In genomic region chr17:48530208-48530886, GRCh38 we compare ENCODE assay signal across 21 cellular contexts. TPM values are rescaled to one million over a fixed set of nuclear protein-coding genes. Genes with fewer than 3 reads are reported as not detected.
DNase-seq lines count a peak whose midpoint lies in the region; ATAC-seq and TF ChIP-seq lines count a peak whose summit lies in the region.
"Had no signal": no experiment of that assay in that cellular context is flagged by ENCODE, and none has a peak within 500 bp of the region (broad histone marks: within the 10 kb centered on the region; RNA-seq: fewer than 3 reads in every experiment).

No MANE protein-coding gene starts in this region.

- H3K36me3 ChIP-seq in right atrium auricular region: no peaks in the 10 kb centered on the region
- H3K36me3 ChIP-seq in iPS DF 6.9 (ENCODE audit: control insufficient read depth, insufficient read depth, low read length): no peaks in the 10 kb centered on the region
- H3K36me3 ChIP-seq in upper lobe of right lung: no peaks in the 10 kb centered on the region
- H3K36me3 ChIP-seq: BLaER1 treated with 17β-estradiol and CSF1 and Interleukin-3, amounts not matched to agents 10 nM and 100 nM; MG63 had no signal

- peak overlapping the region in 1 of 3 experiments; percentile 27 for H3K27ac Mint-ChIP-seq in nephron

- peaks cover 0 to 6% of the 10 kb centered on the region in 2 donors for H3K4me1 ChIP-seq in right atrium auricular region
- peaks cover 23% of the 10 kb centered on the region for H3K4me1 ChIP-seq in iPS DF 6.9 (ENCODE audit: control insufficient read depth, insufficient read depth, low read length)
- H3K4me1 ChIP-seq in upper lobe of right lung: peaks cover 5% of the 10 kb centered on the region
- H3K4me1 ChIP-seq: BLaER1 treated with 17β-estradiol and CSF1 and Interleukin-3, amounts not matched to agents 10 nM and 100 nM had no signal

- peaks cover 56% of the 10 kb centered on the region for H3K4me1 Mint-ChIP-seq in nephron

- H3K27ac ChIP-seq in right atrium auricular region: no peak overlapping the region
- H3K27ac ChIP-seq in iPS DF 6.9 (ENCODE audit: low read length): no peak overlapping the region
- H3K27ac ChIP-seq in upper lobe of right lung: no peak overlapping the region
- H3K27ac ChIP-seq: BLaER1 treated with 17β-estradiol and CSF1 and Interleukin-3, amounts not matched to agents 10 nM and 100 nM; HL-60; KMS-11 had no signal

- no peaks in the 10 kb centered on the region for H3K9me3 ChIP-seq in right atrium auricular region
- H3K9me3 ChIP-seq in iPS DF 6.9 (ENCODE audit: control insufficient read depth, insufficient read depth, low read length): no peaks in the 10 kb centered on the region
- H3K9me3 ChIP-seq in upper lobe of right lung: no peaks in the 10 kb centered on the region
- H3K9me3 ChIP-seq: BLaER1 treated with 17β-estradiol and CSF1 and Interleukin-3, amounts not matched to agents 10 nM and 100 nM; MG63 had no signal

- no peaks in the 10 kb centered on the region for H3K9me3 Mint-ChIP-seq in nephron

- WGBS in iPS DF 6.9 (ENCODE audit: insufficient coverage, insufficient read length): no CpG with 5 or more reads among the region's 37 CpGs

- H3K36me3 Mint-ChIP-seq in nephron (ENCODE audit: low read depth): no peaks in the 10 kb centered on the region

- intact Hi-C loops in Right ventricle myocardium inferior (cut with DNase I): no loop called here
- intact Hi-C loops in upper lobe of right lung (cut with DNase I): no loop called here

- POLR2A ChIA-PET in GM10248 (lab: Yijun Ruan, JAX): no interaction called here

- H3K27me3 Mint-ChIP-seq in nephron (ENCODE audit: low read depth): peaks cover 69% of the 10 kb centered on the region

- H3K4me3 ChIP-seq in right atrium auricular region (no peak overlapping the region), iPS DF 6.9 (ENCODE audit: low read length) (peak overlapping the region; percentile 12; the same call in 1 of the 2 replicates), upper lobe of right lung (no peak overlapping the region)
- H3K4me3 ChIP-seq: BLaER1 treated with 17β-estradiol and CSF1 and Interleukin-3, amounts not matched to agents 10 nM and 100 nM; MG63 had no signal

- H3K27me3 ChIP-seq in right atrium auricular region: peaks cover 0 to 10% of the 10 kb centered on the region in 2 donors
- peaks cover 52% of the 10 kb centered on the region for H3K27me3 ChIP-seq in iPS DF 6.9 (ENCODE audit: control insufficient read depth, insufficient read depth, low read length)
- peaks cover 40% of the 10 kb centered on the region for H3K27me3 ChIP-seq in upper lobe of right lung
- H3K27me3 ChIP-seq: MG63 had no signal

- H3K4me3 Mint-ChIP-seq in nephron: peak overlapping the region; percentile 9 to 73 (median 49)

- ATAC-seq in Right ventricle myocardium inferior (no peak), upper lobe of right lung (peak; percentile 12)
- ATAC-seq: HCT116, Panc1 had no signal

- CTCF ChIA-PET in GM10248 (lab: Yijun Ruan, JAX): no interaction called here

- TF ChIP-seq CTCF in right atrium auricular region (IDR thresholded peaks at IDR 0.05) (no peak), nephron (IDR thresholded peaks at IDR 0.05; ENCODE audit: unreplicated experiment in 3 of 3) (no peak), upper lobe of right lung (IDR thresholded peaks at IDR 0.05) (no peak), GM10248 (IDR thresholded peaks at IDR 0.05; ENCODE audit: control extremely low read depth, extremely low read depth, low read depth, missing control alignments) (no peak)

- DNase-seq in Right ventricle myocardium inferior (ENCODE audit: missing footprints): peak; percentile 68
- DNase-seq in right atrium auricular region (ENCODE audit: low spot score): no peak
- no peak for DNase-seq in iPS DF 6.9 (ENCODE audit: low read depth, low spot score)
- DNase-seq in upper lobe of right lung: no peak
- no peak for DNase-seq in NOMO-1 (lab: John Stamatoyannopoulos, UW; ENCODE audit: unreplicated experiment in 2 of 2)
- no peak for DNase-seq in AG08396 (ENCODE audit: low spot score)
- DNase-seq in GM10248 (ENCODE audit: extremely low spot score): no peak
- DNase-seq: 8988T, MG63, NCI-H1092 treated with DMSO at 0.1 percent for 48 hours, NCI-H1694 treated with DMSO at 0.1 percent for 48 hours, NCI-H446 treated with DMSO at 0.1 percent for 48 hours, NCI-H748 treated with DMSO at 0.1 percent for 48 hours, SHP77 had no signal

RNA-seq across cellular contexts. Expression of gene HOXB1, which starts 0.5 kb away (rescaled TPM):
- total RNA-seq in Right ventricle myocardium inferior (not detected), right atrium auricular region (not detected), upper lobe of right lung (not detected)
- total RNA-seq: Daoy had no signal

RNA-seq across cellular contexts. Expression of gene HOXB2, which starts 14.6 kb away (rescaled TPM):
- total RNA-seq in Right ventricle myocardium inferior (2.5 TPM), right atrium auricular region (1 to 10 TPM; 4.8 to 5.5 TPM), upper lobe of right lung (11.0 TPM)

RNA-seq across cellular contexts. Expression of gene HOXB4, which starts 47.8 kb away (rescaled TPM):
- total RNA-seq in Right ventricle myocardium inferior (0.38 TPM), right atrium auricular region (1 to 10 TPM in 1 of 2 donors, under 1 TPM in 1; 0.52 to 1.0 TPM), upper lobe of right lung (4.9 TPM)

RNA-seq across cellular contexts. Expression of gene HOXB3, which starts 59.7 kb away (rescaled TPM):
- total RNA-seq in Right ventricle myocardium inferior (1.2 TPM), right atrium auricular region (1 to 10 TPM in 1 of 2 donors, under 1 TPM in 1; 0.82 to 1.2 TPM), upper lobe of right lung (13.3 TPM)
